1 cellular context compared by ENCODE assay signal in genomic region chr18:2571200-2572143, GRCh38.
TF ChIP-seq lines count a peak whose summit lies in the region.

Gene METTL4, minus strand, starts transcription at chr18:2571505. Its CDS starts 4,289 bp downstream, at chr18:2567216.
Gene NDC80, plus strand, starts transcription at chr18:2571557. Its CDS starts 1,429 bp downstream, at chr18:2572986.

TF ChIP-seq in HEK293, 187 proteins besides CTCF, POLR2A, EP300 and RAD21 (continued from another document and continues in another):
- no peak for TF ChIP-seq ZNF398 (tag by site-specific recombination; IDR thresholded peaks at IDR 0.05)
- TF ChIP-seq ZNF341 (tag by site-specific recombination; IDR thresholded peaks at IDR 0.05; ENCODE audit: low read depth), result no peak; the same call in 1 of the 2 replicates
- TF ChIP-seq KLF8 (tag by site-specific recombination; IDR thresholded peaks at IDR 0.05), result 0 out of 2 replicates have a peak, but pooled peaks have one; percentile 26
- TF ChIP-seq ZNF146 (tag by site-specific recombination; IDR thresholded peaks at IDR 0.05), result no peak
- no peak for TF ChIP-seq ZNF292 (tag by site-specific recombination; IDR thresholded peaks at IDR 0.05; ENCODE audit: borderline replicate concordance, low read depth)
- TF ChIP-seq, protein P1, sequence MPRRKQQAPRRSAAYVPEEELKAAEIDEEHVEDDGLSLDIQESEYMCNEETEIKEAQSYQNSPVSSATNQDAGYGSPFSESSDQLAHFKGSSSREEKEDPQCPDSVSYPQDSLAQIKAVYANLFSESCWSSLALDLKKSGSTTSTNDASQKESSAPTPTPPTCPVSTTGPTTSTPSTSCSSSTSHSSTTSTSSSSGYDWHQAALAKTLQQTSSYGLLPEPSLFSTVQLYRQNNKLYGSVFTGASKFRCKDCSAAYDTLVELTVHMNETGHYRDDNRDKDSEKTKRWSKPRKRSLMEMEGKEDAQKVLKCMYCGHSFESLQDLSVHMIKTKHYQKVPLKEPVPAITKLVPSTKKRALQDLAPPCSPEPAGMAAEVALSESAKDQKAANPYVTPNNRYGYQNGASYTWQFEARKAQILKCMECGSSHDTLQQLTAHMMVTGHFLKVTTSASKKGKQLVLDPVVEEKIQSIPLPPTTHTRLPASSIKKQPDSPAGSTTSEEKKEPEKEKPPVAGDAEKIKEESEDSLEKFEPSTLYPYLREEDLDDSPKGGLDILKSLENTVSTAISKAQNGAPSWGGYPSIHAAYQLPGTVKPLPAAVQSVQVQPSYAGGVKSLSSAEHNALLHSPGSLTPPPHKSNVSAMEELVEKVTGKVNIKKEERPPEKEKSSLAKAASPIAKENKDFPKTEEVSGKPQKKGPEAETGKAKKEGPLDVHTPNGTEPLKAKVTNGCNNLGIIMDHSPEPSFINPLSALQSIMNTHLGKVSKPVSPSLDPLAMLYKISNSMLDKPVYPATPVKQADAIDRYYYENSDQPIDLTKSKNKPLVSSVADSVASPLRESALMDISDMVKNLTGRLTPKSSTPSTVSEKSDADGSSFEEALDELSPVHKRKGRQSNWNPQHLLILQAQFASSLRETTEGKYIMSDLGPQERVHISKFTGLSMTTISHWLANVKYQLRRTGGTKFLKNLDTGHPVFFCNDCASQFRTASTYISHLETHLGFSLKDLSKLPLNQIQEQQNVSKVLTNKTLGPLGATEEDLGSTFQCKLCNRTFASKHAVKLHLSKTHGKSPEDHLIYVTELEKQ (tag by site-specific recombination; IDR thresholded peaks at IDR 0.05; ENCODE audit: borderline replicate concordance), result 0 out of 2 replicates have a peak, but pooled peaks have one; percentile 18
- no peak for TF ChIP-seq ZNF37A (tag by site-specific recombination; IDR thresholded peaks at IDR 0.05)
- TF ChIP-seq ZNF514 (tag by site-specific recombination; IDR thresholded peaks at IDR 0.05), result no peak
- TF ChIP-seq, protein P2, sequence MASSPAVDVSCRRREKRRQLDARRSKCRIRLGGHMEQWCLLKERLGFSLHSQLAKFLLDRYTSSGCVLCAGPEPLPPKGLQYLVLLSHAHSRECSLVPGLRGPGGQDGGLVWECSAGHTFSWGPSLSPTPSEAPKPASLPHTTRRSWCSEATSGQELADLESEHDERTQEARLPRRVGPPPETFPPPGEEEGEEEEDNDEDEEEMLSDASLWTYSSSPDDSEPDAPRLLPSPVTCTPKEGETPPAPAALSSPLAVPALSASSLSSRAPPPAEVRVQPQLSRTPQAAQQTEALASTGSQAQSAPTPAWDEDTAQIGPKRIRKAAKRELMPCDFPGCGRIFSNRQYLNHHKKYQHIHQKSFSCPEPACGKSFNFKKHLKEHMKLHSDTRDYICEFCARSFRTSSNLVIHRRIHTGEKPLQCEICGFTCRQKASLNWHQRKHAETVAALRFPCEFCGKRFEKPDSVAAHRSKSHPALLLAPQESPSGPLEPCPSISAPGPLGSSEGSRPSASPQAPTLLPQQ (tag by site-specific recombination; IDR thresholded peaks at IDR 0.05), result peak; percentile 26; the same call in 1 of the 2 replicates
- peak; percentile 80 for TF ChIP-seq ZNF76 (tag by site-specific recombination; IDR thresholded peaks at IDR 0.05; ENCODE audit: borderline replicate concordance, low read depth)
- TF ChIP-seq ZSCAN5A (tag by site-specific recombination; IDR thresholded peaks at IDR 0.05), result no peak
- no peak for TF ChIP-seq ZNF621 (tag by site-specific recombination; IDR thresholded peaks at IDR 0.05)
- no peak for TF ChIP-seq ZNF157 (tag by site-specific recombination; IDR thresholded peaks at IDR 0.05)
- no peak for TF ChIP-seq ZNF791 (tag by site-specific recombination; IDR thresholded peaks at IDR 0.05)
- no peak for TF ChIP-seq ZBTB1 (tag by site-specific recombination; IDR thresholded peaks at IDR 0.05)
- peak; percentile 81 for TF ChIP-seq ZNF660 (tag by site-specific recombination; IDR thresholded peaks at IDR 0.05)
- no peak for TF ChIP-seq ZNF184 (tag by site-specific recombination; IDR thresholded peaks at IDR 0.05)
- no peak for TF ChIP-seq ZNF10 (tag by site-specific recombination; IDR thresholded peaks at IDR 0.05)
- TF ChIP-seq ZNF768 (tag by site-specific recombination; IDR thresholded peaks at IDR 0.05), result no peak
- TF ChIP-seq ZNF280D (tag by site-specific recombination; IDR thresholded peaks at IDR 0.05), result no peak
- no peak for TF ChIP-seq ZNF555 (tag by site-specific recombination; conservative IDR thresholded peaks at IDR 0.05)
- TF ChIP-seq SP2 (tag by site-specific recombination; IDR thresholded peaks at IDR 0.05), result peak; percentile 54
- no peak for TF ChIP-seq ZNF704 (tag by site-specific recombination; IDR thresholded peaks at IDR 0.05)
- no peak; the same call in 1 of the 2 replicates for TF ChIP-seq KLF16 (tag by site-specific recombination; IDR thresholded peaks at IDR 0.05)
- TF ChIP-seq SP7 (tag by site-specific recombination; IDR thresholded peaks at IDR 0.05), result peak; percentile 68
- TF ChIP-seq ZSCAN4 (tag by site-specific recombination; IDR thresholded peaks at IDR 0.05), result no peak
- no peak for TF ChIP-seq GFI1B (tag by site-specific recombination; IDR thresholded peaks at IDR 0.05)
- TF ChIP-seq ZNF175 (tag by site-specific recombination; IDR thresholded peaks at IDR 0.05), result no peak
- no peak for TF ChIP-seq ZNF600 (tag by site-specific recombination; IDR thresholded peaks at IDR 0.05)
- TF ChIP-seq ZNF830 (tag by site-specific recombination; IDR thresholded peaks at IDR 0.05; ENCODE audit: low read depth), result no peak
- TF ChIP-seq ZNF114 (tag by site-specific recombination; IDR thresholded peaks at IDR 0.05), result no peak
- peak; percentile 13 for TF ChIP-seq ZNF2 (tag by site-specific recombination; IDR thresholded peaks at IDR 0.05)
- TF ChIP-seq IKZF3 (tag by site-specific recombination; IDR thresholded peaks at IDR 0.05), result no peak
- peak; percentile 31; the same call in 1 of the 2 replicates for TF ChIP-seq ZNF518A (tag by site-specific recombination; conservative IDR thresholded peaks at IDR 0.05; ENCODE audit: low read depth)
- TF ChIP-seq ZFHX2 (tag by site-specific recombination; conservative IDR thresholded peaks at IDR 0.05), result no peak
- TF ChIP-seq, protein P3, sequence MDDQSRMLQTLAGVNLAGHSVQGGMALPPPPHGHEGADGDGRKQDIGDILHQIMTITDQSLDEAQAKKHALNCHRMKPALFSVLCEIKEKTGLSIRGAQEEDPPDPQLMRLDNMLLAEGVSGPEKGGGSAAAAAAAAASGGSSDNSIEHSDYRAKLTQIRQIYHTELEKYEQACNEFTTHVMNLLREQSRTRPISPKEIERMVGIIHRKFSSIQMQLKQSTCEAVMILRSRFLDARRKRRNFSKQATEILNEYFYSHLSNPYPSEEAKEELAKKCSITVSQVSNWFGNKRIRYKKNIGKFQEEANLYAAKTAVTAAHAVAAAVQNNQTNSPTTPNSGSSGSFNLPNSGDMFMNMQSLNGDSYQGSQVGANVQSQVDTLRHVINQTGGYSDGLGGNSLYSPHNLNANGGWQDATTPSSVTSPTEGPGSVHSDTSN (CRISPR knock-in tag; IDR thresholded peaks at IDR 0.05), result peak; percentile 76; the same call in 1 of the 2 replicates
- peak; percentile 52; the same call in 1 of the 2 replicates for TF ChIP-seq ZNF561 (tag by site-specific recombination; IDR thresholded peaks at IDR 0.05; ENCODE audit: borderline replicate concordance)
- TF ChIP-seq ZBTB21 (tag by site-specific recombination; IDR thresholded peaks at IDR 0.05), result peak; percentile 79
- no peak for TF ChIP-seq ZNF169 (tag by site-specific recombination; IDR thresholded peaks at IDR 0.05)
- TF ChIP-seq KLF7 (tag by site-specific recombination; IDR thresholded peaks at IDR 0.05; ENCODE audit: borderline replicate concordance), result no peak
- TF ChIP-seq ZNF580 (tag by site-specific recombination; IDR thresholded peaks at IDR 0.05), result peak; percentile 64
